13 cellular contexts compared by ENCODE assay signal in genomic region chr1:40396420-40396819, GRCh38. TPM values are rescaled to one million over a fixed set of nuclear protein-coding genes. Genes with fewer than 3 reads are reported as not detected.
A peak's percentile ranks its signal among the peaks of the same experiment; 100 is the strongest.
DNase-seq lines count a peak whose midpoint lies in the region; ATAC-seq and TF ChIP-seq lines count a peak whose summit lies in the region.
"Had no signal": no experiment of that assay in that cellular context is flagged by ENCODE, and none has a peak within 500 bp of the region (broad histone marks: within the 10 kb centered on the region; RNA-seq: fewer than 3 reads in every experiment).

No MANE protein-coding gene starts in this region.

- peaks cover 50% of the 10 kb centered on the region for H3K36me3 Mint-ChIP-seq in activated CD4-positive, alpha-beta T cell treated with anti-CD3 and anti-CD28 coated beads, Interleukin-2, amount 10 ng/mL, durations not matched to agents 24 days and 14 days (ENCODE audit: low read depth)
- H3K36me3 Mint-ChIP-seq in T-helper 17 cell (ENCODE audit: low read depth) (peaks cover 8% of the 10 kb centered on the region), Caco-2 (ENCODE audit: insufficient read depth, unreplicated experiment) (no peaks in the 10 kb centered on the region)

- TF ChIP-seq CTCF in Caco-2 (IDR thresholded peaks at IDR 0.05; ENCODE audit: insufficient read depth in 1 of 2, low read depth in 1 of 2, low read length in 1 of 2, severe bottlenecking in 1 of 2, unreplicated experiment in 1 of 2) (no peak), breast epithelium (IDR thresholded peaks at IDR 0.05) (no peak)

- POLR2A ChIA-PET in Caco-2 (lab: Charles Lee): interaction anchor here (0.7 kb wide), 1 partner anchor 1370 kb away, joined by 3 read pairs; no protein-coding TSS in a partner anchor

- H3K27me3 Mint-ChIP-seq in activated CD4-positive, alpha-beta T cell treated with anti-CD3 and anti-CD28 coated beads, Interleukin-2, amount 10 ng/mL, durations not matched to agents 24 days and 14 days: no peaks in the 10 kb centered on the region
- no peaks in the 10 kb centered on the region for H3K27me3 Mint-ChIP-seq in T-helper 17 cell
- no peaks in the 10 kb centered on the region for H3K27me3 Mint-ChIP-seq in Caco-2 (ENCODE audit: insufficient read depth, unreplicated experiment)

- peak overlapping the region; percentile 56 for H3K27ac ChIP-seq in layer of hippocampus (ENCODE audit: low read depth, low read length)
- no peak overlapping the region for H3K27ac ChIP-seq in breast epithelium
- H3K27ac ChIP-seq: A549, VCaP had no signal

- no peak for ATAC-seq in T-helper 17 cell
- ATAC-seq: A549 had no signal

- H3K4me3 Mint-ChIP-seq in activated CD4-positive, alpha-beta T cell treated with anti-CD3 and anti-CD28 coated beads, Interleukin-2, amount 10 ng/mL, durations not matched to agents 24 days and 14 days: peak overlapping the region; percentile 39
- H3K4me3 Mint-ChIP-seq in T-helper 17 cell (peak overlapping the region; percentile 68), Caco-2 (ENCODE audit: unreplicated experiment) (no peak overlapping the region)

- H3K4me1 ChIP-seq in Caco-2: no peaks in the 10 kb centered on the region
- H3K4me1 ChIP-seq in breast epithelium: no peaks in the 10 kb centered on the region
- H3K4me1 ChIP-seq: A549 had no signal

- peaks cover 4% of the 10 kb centered on the region for H3K9me3 Mint-ChIP-seq in activated CD4-positive, alpha-beta T cell treated with anti-CD3 and anti-CD28 coated beads, Interleukin-2, amount 10 ng/mL, durations not matched to agents 24 days and 14 days
- no peaks in the 10 kb centered on the region for H3K9me3 Mint-ChIP-seq in Caco-2 (ENCODE audit: unreplicated experiment)

- H3K36me3 ChIP-seq in Caco-2 (ENCODE audit: control insufficient read depth, insufficient read depth, low read length) (no peaks in the 10 kb centered on the region), breast epithelium (no peaks in the 10 kb centered on the region)
- H3K36me3 ChIP-seq: pancreas had no signal

- H3K4me3 ChIP-seq in Caco-2 (ENCODE audit: low read depth, low read length) (no peak overlapping the region), breast epithelium (no peak overlapping the region)
- H3K4me3 ChIP-seq: A549, pancreas had no signal

- H3K27ac Mint-ChIP-seq in activated CD4-positive, alpha-beta T cell treated with anti-CD3 and anti-CD28 coated beads, Interleukin-2, amount 10 ng/mL, durations not matched to agents 24 days and 14 days: peak overlapping the region; percentile 31
- H3K27ac Mint-ChIP-seq in T-helper 17 cell (peak overlapping the region; percentile 99), Caco-2 (ENCODE audit: unreplicated experiment) (no peak overlapping the region)

- TF ChIP-seq POLR2A in breast epithelium (IDR thresholded peaks at IDR 0.05): no peak

- H3K4me1 Mint-ChIP-seq in activated CD4-positive, alpha-beta T cell treated with anti-CD3 and anti-CD28 coated beads, Interleukin-2, amount 10 ng/mL, durations not matched to agents 24 days and 14 days: peaks cover 81% of the 10 kb centered on the region
- H3K4me1 Mint-ChIP-seq in T-helper 17 cell: peaks cover 54% of the 10 kb centered on the region
- no peaks in the 10 kb centered on the region for H3K4me1 Mint-ChIP-seq in Caco-2 (ENCODE audit: low read depth, unreplicated experiment)

- no TSS peak for BruUV-seq in Caco-2 (replicated peaks; lab: Mats Ljungman, UMichigan)

- H3K27me3 ChIP-seq in layer of hippocampus (ENCODE audit: control insufficient read depth, insufficient read depth, low read length) (no peaks in the 10 kb centered on the region), Caco-2 (replicated peaks; ENCODE audit: control insufficient read depth, insufficient read depth, low read length) (no peaks in the 10 kb centered on the region), breast epithelium (no peaks in the 10 kb centered on the region)
- H3K27me3 ChIP-seq: pancreas had no signal

- H3K9me3 ChIP-seq in T-helper 17 cell (ENCODE audit: control insufficient read depth, low read length, poor library complexity, severe bottlenecking) (no peaks in the 10 kb centered on the region), Caco-2 (no peaks in the 10 kb centered on the region), breast epithelium (no peaks in the 10 kb centered on the region)
- H3K9me3 ChIP-seq: A549, pancreas had no signal

- CTCF ChIA-PET in Caco-2 (lab: Charles Lee): interaction anchor here (0.6 kb wide), 1 partner anchor 357 kb away, joined by 4 read pairs; no protein-coding TSS in a partner anchor

- intact Hi-C loops in activated CD4-positive, alpha-beta T cell treated with anti-CD3 and anti-CD28 coated beads, Interleukin-2, amount 10 ng/mL, durations not matched to agents 24 days and 14 days (cut with micrococcal nuclease): no loop called here
- intact Hi-C loops in Caco-2 (cut with micrococcal nuclease; ENCODE audit: unreplicated experiment): no loop called here
- intact Hi-C loops in breast epithelium (cut with DNase I; ENCODE audit: low total_unique reads): no loop called here

- DNase-seq in activated CD4-positive, alpha-beta T cell treated with anti-CD3 and anti-CD28 coated beads, Interleukin-2, amount 10 ng/mL, durations not matched to agents 24 days and 14 days: no peak
- no peak for DNase-seq in activated CD4-positive, alpha-beta T cell treated with anti-CD3 and anti-CD28 coated beads, Interleukin-2, amount 50 U/mL, for 48 hours
- DNase-seq in T-helper 17 cell: no peak
- DNase-seq in superior temporal gyrus (ENCODE audit: extremely low spot score): peak; percentile 73
- no peak for DNase-seq in Caco-2
- no peak for DNase-seq in NCI-H69 (lab: John Stamatoyannopoulos, UW)
- no peak for DNase-seq in breast epithelium (ENCODE audit: low spot score in 2 of 2)
- DNase-seq: amygdala, NCI-H1048, pancreas had no signal

RNA-seq across cellular contexts. Expression of gene SMAP2, which starts 22.9 kb away (rescaled TPM):
- total RNA-seq in activated CD4-positive, alpha-beta T cell treated with anti-CD3 and anti-CD28 coated beads, Interleukin-2, amount 10 ng/mL, durations not matched to agents 24 days and 14 days: 156 and 157 TPM in 2 replicates
- total RNA-seq in T-helper 17 cell (100 to 1,000 TPM; 155 to 169 TPM), Caco-2 (2022) (6.8 and 7.5 TPM in 2 replicates), breast epithelium (10 to 100 TPM; 27.2 to 64.2 (median 33.1) TPM)

RNA-seq across cellular contexts. Expression of gene ZFP69B, which starts 53.9 kb away (rescaled TPM):
- total RNA-seq in activated CD4-positive, alpha-beta T cell treated with anti-CD3 and anti-CD28 coated beads, Interleukin-2, amount 10 ng/mL, durations not matched to agents 24 days and 14 days: 5.5 and 6.3 TPM in 2 replicates
- total RNA-seq in T-helper 17 cell: 1 to 10 TPM; 2.1 to 2.8 TPM
- 1.2 TPM in 2 replicates for total RNA-seq in Caco-2 (2022)
- 1 to 10 TPM in 2 of 3 donors, under 1 TPM in 1; 0.96 to 2.6 (median 1.2) TPM for total RNA-seq in breast epithelium
